ENCODE assay signal across 9 cellular contexts in the genomic region with DNA sequence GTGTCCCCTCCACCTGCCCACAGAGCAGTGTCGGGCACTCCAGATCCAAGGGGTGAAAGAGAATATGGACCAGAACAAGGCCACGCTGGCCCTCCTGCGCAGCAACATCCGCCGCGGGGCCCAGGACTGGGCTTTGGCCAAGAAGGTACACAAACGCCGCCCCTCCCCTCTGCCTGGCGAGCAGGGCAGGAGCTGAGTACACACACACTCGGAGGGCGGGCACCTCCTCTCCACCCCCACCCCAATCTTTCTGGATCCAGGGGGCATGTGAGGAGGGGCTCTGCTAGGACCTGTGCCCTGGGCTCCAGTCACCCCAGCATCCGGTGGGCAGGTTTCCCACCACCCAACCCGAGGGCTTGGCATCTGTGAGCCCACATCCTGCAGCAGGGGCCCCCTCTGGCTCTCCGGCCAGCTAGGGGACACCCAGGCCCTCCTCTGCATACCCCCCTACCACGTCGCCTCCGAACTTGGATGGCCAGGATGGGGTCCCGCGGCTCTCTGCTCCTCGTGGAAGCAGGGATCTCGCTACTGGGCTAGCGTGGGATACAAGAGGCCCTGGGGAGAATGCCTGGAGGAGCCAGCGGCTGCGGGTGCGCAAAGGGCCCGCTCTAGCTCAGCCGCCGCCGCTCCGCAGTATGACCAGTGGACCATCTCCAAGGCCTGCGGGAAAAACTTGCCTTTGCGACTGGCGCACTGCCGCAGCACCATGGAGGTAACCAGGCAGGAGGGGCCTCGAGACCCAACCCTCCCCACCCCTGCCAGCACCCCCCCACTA. TPM values are rescaled to one million over a fixed set of nuclear protein-coding genes. Genes with fewer than 3 reads are reported as not detected.
DNase-seq lines count a peak whose midpoint lies in the region; ATAC-seq and TF ChIP-seq lines count a peak whose summit lies in the region.
"Had no signal": no experiment of that assay in that cellular context is flagged by ENCODE, and none has a peak within 500 bp of the region (broad histone marks: within the 10 kb centered on the region; RNA-seq: fewer than 3 reads in every experiment).

No MANE protein-coding gene starts in this region.

- no peak overlapping the region for H2AFZ ChIP-seq in neural progenitor cell (replicated peaks)

- H3K36me3 Mint-ChIP-seq in dendritic cell treated with granulocyte-macrophage colony-stimulating factor and Interleukin-4, amounts not matched to agents 40 ng/mL and 50 ng/mL, for 4 days (ENCODE audit: low read depth): peaks cover 15% of the 10 kb centered on the region
- peaks cover 3% of the 10 kb centered on the region for H3K36me3 Mint-ChIP-seq in neural progenitor cell

- TF ChIP-seq CTCF in neural progenitor cell (IDR thresholded peaks at IDR 0.05) (no peak), foreskin keratinocyte (conservative IDR thresholded peaks at IDR 0.05) (no peak)

- H3K4me1 ChIP-seq in neural progenitor cell (peaks cover 29% of the 10 kb centered on the region), foreskin keratinocyte (no peaks in the 10 kb centered on the region)

- peaks cover 41% of the 10 kb centered on the region for H3F3A ChIP-seq in neural progenitor cell (ENCODE audit: low read depth)

- H3K9ac ChIP-seq in neural progenitor cell: no peak overlapping the region

- intact Hi-C loops in dendritic cell treated with granulocyte-macrophage colony-stimulating factor and Interleukin-4, amounts not matched to agents 40 ng/mL and 50 ng/mL, for 4 days (cut with micrococcal nuclease): no loop called here

- ATAC-seq in HG02870 (IDR thresholded peaks at IDR 0.05; ENCODE audit: unreplicated experiment) (no peak), foreskin keratinocyte (no peak), HG02973 (IDR thresholded peaks at IDR 0.05; ENCODE audit: unreplicated experiment) (no peak)

- no peaks in the 10 kb centered on the region for H3K9me3 ChIP-seq in neural progenitor cell (ENCODE audit: low read depth)

- no peaks in the 10 kb centered on the region for H3K9me3 Mint-ChIP-seq in dendritic cell treated with granulocyte-macrophage colony-stimulating factor and Interleukin-4, amounts not matched to agents 40 ng/mL and 50 ng/mL, for 4 days
- H3K9me3 Mint-ChIP-seq in neural progenitor cell: no peaks in the 10 kb centered on the region

- H3K27me3 ChIP-seq in neural progenitor cell (peaks cover 26% of the 10 kb centered on the region), foreskin keratinocyte (peaks cover 41% of the 10 kb centered on the region)

- no peaks in the 10 kb centered on the region for H3K79me2 ChIP-seq in neural progenitor cell (ENCODE audit: low read depth)

- no peaks in the 10 kb centered on the region for H3K36me3 ChIP-seq in neural progenitor cell

- no peaks in the 10 kb centered on the region for H4K20me1 ChIP-seq in neural progenitor cell (ENCODE audit: low read depth)

- H3K4me3 ChIP-seq in neural progenitor cell: peak overlapping the region; percentile 60

- no peak overlapping the region for H3K27ac Mint-ChIP-seq in dendritic cell treated with granulocyte-macrophage colony-stimulating factor and Interleukin-4, amounts not matched to agents 40 ng/mL and 50 ng/mL, for 4 days
- H3K27ac Mint-ChIP-seq in neural progenitor cell: no peak overlapping the region

- DNase-seq in DMS53 treated with DMSO at 0.1 percent for 48 hours (lab: John Stamatoyannopoulos, UW; ENCODE audit: unreplicated experiment) (peak; percentile 49), NCI-H1105 treated with DMSO at 0.1 percent for 48 hours (lab: John Stamatoyannopoulos, UW) (peak; percentile 38), neural progenitor cell (ENCODE audit: low spot score) (peak; percentile 52), GM03348 (ENCODE audit: low spot score) (no peak), foreskin keratinocyte (no peak)
- DNase-seq: NCI-H446 treated with DMSO at 0.1 percent for 48 hours had no signal

- H3K4me3 Mint-ChIP-seq in dendritic cell treated with granulocyte-macrophage colony-stimulating factor and Interleukin-4, amounts not matched to agents 40 ng/mL and 50 ng/mL, for 4 days: peak overlapping the region; percentile 67
- peak overlapping the region; percentile 27 for H3K4me3 Mint-ChIP-seq in neural progenitor cell

- H3K4me1 Mint-ChIP-seq in dendritic cell treated with granulocyte-macrophage colony-stimulating factor and Interleukin-4, amounts not matched to agents 40 ng/mL and 50 ng/mL, for 4 days (ENCODE audit: low read depth): peaks cover 36% of the 10 kb centered on the region
- H3K4me1 Mint-ChIP-seq in neural progenitor cell: peaks cover 38% of the 10 kb centered on the region

- peak overlapping the region; percentile 86 for H3K4me2 ChIP-seq in neural progenitor cell

- H3K27ac ChIP-seq in neural progenitor cell: no peak overlapping the region
- no peak overlapping the region for H3K27ac ChIP-seq in foreskin keratinocyte

- peaks cover 78% of the 10 kb centered on the region for H3K27me3 Mint-ChIP-seq in dendritic cell treated with granulocyte-macrophage colony-stimulating factor and Interleukin-4, amounts not matched to agents 40 ng/mL and 50 ng/mL, for 4 days
- H3K27me3 Mint-ChIP-seq in neural progenitor cell (ENCODE audit: insufficient read depth, low read depth): peaks cover 14% of the 10 kb centered on the region

RNA-seq across cellular contexts. Expression of gene CCDC183, which starts 3.1 kb away (rescaled TPM):
- total RNA-seq in neural progenitor cell (ENCODE audit: low replicate concordance) (0.84 and 2.1 TPM in 2 replicates), foreskin keratinocyte (not detected in 2 replicates)
- 0.06 TPM in 1 of 2 replicates, not detected in the other for polyA plus RNA-seq in foreskin keratinocyte

RNA-seq across cellular contexts. Expression of gene TMEM141, which starts 8.1 kb away (rescaled TPM):
- 19.9 and 46.8 TPM in 2 replicates for total RNA-seq in neural progenitor cell (ENCODE audit: low replicate concordance)
- 107 and 108 TPM in 2 replicates for total RNA-seq in foreskin keratinocyte
- 175 and 181 TPM in 2 replicates for polyA plus RNA-seq in foreskin keratinocyte

RNA-seq across cellular contexts. Expression of gene RABL6, which starts 8.5 kb away (rescaled TPM):
- total RNA-seq in neural progenitor cell (ENCODE audit: low replicate concordance) (71.2 and 148 TPM in 2 replicates), foreskin keratinocyte (91.8 and 98.4 TPM in 2 replicates)
- 84.6 and 87.2 TPM in 2 replicates for polyA plus RNA-seq in foreskin keratinocyte

RNA-seq across cellular contexts. Expression of gene LCN15, which starts 34.9 kb away (rescaled TPM):
- total RNA-seq in neural progenitor cell (ENCODE audit: low replicate concordance) (not detected in 2 replicates), foreskin keratinocyte (not detected in 2 replicates)
- not detected in 2 replicates for polyA plus RNA-seq in foreskin keratinocyte

RNA-seq across cellular contexts. Expression of gene LCN8, which starts 41.2 kb away (rescaled TPM):
- total RNA-seq in neural progenitor cell (ENCODE audit: low replicate concordance) (not detected in 2 replicates), foreskin keratinocyte (not detected in 2 replicates)
- not detected in 2 replicates for polyA plus RNA-seq in foreskin keratinocyte

Comparison
In these comparisons a context has a peak if more than half of its experiments do, and no peak if none do; other contexts are left out.
1. DNase-seq: peak in DMS53 treated with DMSO at 0.1 percent for 48 hours (single experiment), NCI-H1105 treated with DMSO at 0.1 percent for 48 hours (single experiment) and neural progenitor cell (single experiment); none in GM03348 (single experiment) and foreskin keratinocyte (0 of 2).